13 cellular contexts compared by ENCODE assay signal in the genomic region with DNA sequence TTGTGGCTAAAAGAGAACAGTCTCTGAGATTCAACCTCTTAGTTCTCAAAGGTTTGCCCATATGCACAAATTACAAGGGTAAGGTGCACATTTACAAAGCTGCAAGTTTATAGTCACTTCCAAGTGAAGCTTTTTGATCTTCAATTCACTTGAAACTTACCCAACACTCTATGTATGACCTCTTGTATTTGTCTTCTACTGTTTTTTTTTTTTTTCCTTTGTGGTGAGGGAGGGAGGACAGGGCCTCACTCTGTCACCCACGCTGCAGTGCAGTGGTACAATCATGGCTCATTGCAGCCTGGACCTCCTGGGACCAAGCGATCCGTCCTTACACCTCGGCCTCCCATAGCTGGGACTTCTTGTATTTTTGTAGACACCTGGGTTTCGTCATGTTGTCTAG. TPM values are rescaled to one million over a fixed set of nuclear protein-coding genes. Genes with fewer than 3 reads are reported as not detected.
DNase-seq lines count a peak whose midpoint lies in the region; ATAC-seq and TF ChIP-seq lines count a peak whose summit lies in the region.
"Had no signal": no experiment of that assay in that cellular context is flagged by ENCODE, and none has a peak within 500 bp of the region (broad histone marks: within the 10 kb centered on the region; RNA-seq: fewer than 3 reads in every experiment).

No MANE protein-coding gene starts in this region.

- no peaks in the 10 kb centered on the region for H3K9me3 Mint-ChIP-seq in CD4-positive, alpha-beta T cell
- H3K9me3 Mint-ChIP-seq: CD4-positive, CD25-positive, alpha-beta regulatory T cell; dendritic cell treated with granulocyte-macrophage colony-stimulating factor and Interleukin-4, amounts not matched to agents 40 ng/mL and 50 ng/mL, for 4 days had no signal

- H4K5ac ChIP-seq in IMR-90 (ENCODE audit: low read depth, low read length), result peak overlapping the region; percentile 36

- H2BK20ac ChIP-seq in IMR-90 (ENCODE audit: low read depth, low read length), result peak overlapping the region; percentile 11

- peak overlapping the region; percentile 66; the same call in 2 of the 3 replicates for H2BK15ac ChIP-seq in IMR-90 (ENCODE audit: low read depth, low read length)

- no peaks in the 10 kb centered on the region for H3K27me3 ChIP-seq in CD4-positive, alpha-beta T cell (ENCODE audit: control insufficient read depth, insufficient read depth, low read length)
- H3K27me3 ChIP-seq in IMR-90 (ENCODE audit: control insufficient read depth, insufficient read depth, low read length), result no peaks in the 10 kb centered on the region
- H3K27me3 ChIP-seq in esophagus squamous epithelium, result no peaks in the 10 kb centered on the region
- H3K27me3 ChIP-seq in gastrocnemius medialis, result no peaks in the 10 kb centered on the region
- H3K27me3 ChIP-seq in upper lobe of left lung, result no peaks in the 10 kb centered on the region

- no peaks in the 10 kb centered on the region for H3K27me3 Mint-ChIP-seq in CD4-positive, alpha-beta T cell
- H3K27me3 Mint-ChIP-seq: CD4-positive, CD25-positive, alpha-beta regulatory T cell had no signal

- dilution Hi-C loops in IMR-90 (cut with HindIII; ENCODE audit: low sequenced_read_pairs, unreplicated experiment), result no loop called here

- intact Hi-C loops in CD4-positive, alpha-beta T cell (cut with DNase I, micrococcal nuclease), result loop anchor here (2.0 to 5.0 kb wide), 7 partner anchors 36 to 886 kb away; a partner anchor contains a TSS
- intact Hi-C loops in IMR-90 (cut with micrococcal nuclease), result loop anchor here (2.0 to 5.0 kb wide), 4 partner anchors 133 to 826 kb away; a partner anchor contains a TSS
- intact Hi-C loops in esophagus squamous epithelium (cut with DNase I), result loop anchor here (10.0 kb wide), 1 partner anchor 449 kb away; no protein-coding TSS in a partner anchor
- intact Hi-C loops in gastrocnemius medialis (cut with DNase I; ENCODE audit: low total_unique reads), result loop anchor here (5.0 to 10.0 kb wide), 4 partner anchors 226 to 899 kb away; a partner anchor contains a TSS

- H3K36me3 ChIP-seq in IMR-90 (ENCODE audit: control insufficient read depth, insufficient read depth, low read length) (no peaks in the 10 kb centered on the region), esophagus squamous epithelium (no peaks in the 10 kb centered on the region), gastrocnemius medialis (no peaks in the 10 kb centered on the region), upper lobe of left lung (no peaks in the 10 kb centered on the region)

- H4K8ac ChIP-seq in IMR-90 (ENCODE audit: low read depth in 2 of 2, low read length in 2 of 2), result peak overlapping the region in 1 of 2 experiments; percentile 54; a peak in 3 of 4 replicates

- peak overlapping the region; percentile 14; the same call in 1 of the 2 replicates for H3K4me2 ChIP-seq in IMR-90 (ENCODE audit: low read depth, low read length)

- H3K79me1 ChIP-seq in IMR-90 (ENCODE audit: low read depth in 1 of 2, low read length in 2 of 2), result peaks cover 0 to 18% of the 10 kb centered on the region in 2 experiments; a peak in 1 of 4 replicates

- peak overlapping the region; percentile 80 for H3K18ac ChIP-seq in IMR-90 (ENCODE audit: low read depth, low read length)

- H4K91ac ChIP-seq in IMR-90 (ENCODE audit: insufficient read depth, low read depth, low read length), result peak overlapping the region; percentile 80

- peak overlapping the region; percentile 99 for H3K4me3 Mint-ChIP-seq in CD4-positive, alpha-beta T cell
- H3K4me3 Mint-ChIP-seq: dendritic cell treated with granulocyte-macrophage colony-stimulating factor and Interleukin-4, amounts not matched to agents 40 ng/mL and 50 ng/mL, for 4 days had no signal

- no peak for ATAC-seq in CD4-positive, alpha-beta T cell (ENCODE audit: poor library complexity)
- ATAC-seq in IMR-90 (ENCODE audit: low read depth) (no peak), gastrocnemius medialis (no peak), GM21576 (IDR thresholded peaks at IDR 0.05; ENCODE audit: unreplicated experiment) (no peak), upper lobe of left lung (ENCODE audit: low FRiP score in 2 of 2) (no peak)

- no peaks in the 10 kb centered on the region for H3K9me3 ChIP-seq in CD4-positive, alpha-beta T cell (ENCODE audit: control insufficient read depth, low read length)
- H3K9me3 ChIP-seq in IMR-90 (ENCODE audit: control insufficient read depth, insufficient read depth, low read length), result no peaks in the 10 kb centered on the region
- no peaks in the 10 kb centered on the region for H3K9me3 ChIP-seq in esophagus squamous epithelium
- H3K9me3 ChIP-seq in gastrocnemius medialis, result no peaks in the 10 kb centered on the region
- H3K9me3 ChIP-seq in upper lobe of left lung, result no peaks in the 10 kb centered on the region

- CTCF ChIA-PET in CD4-positive, alpha-beta T cell (lab: Charles Lee), result interaction anchor here (1.0 to 3.0 kb wide), 2 partner anchors 14 to 280 kb away, joined by 3 to 17 read pairs; no protein-coding TSS in a partner anchor
- CTCF ChIA-PET in IMR-90 (lab: Yijun Ruan, JAX), result interaction anchor here (0.6 kb wide), 2 partner anchors 306 to 513 kb away, joined by 3 to 4 read pairs; no protein-coding TSS in a partner anchor

- peak overlapping the region; percentile 36; the same call in 1 of the 2 replicates for H3K9ac ChIP-seq in IMR-90 (ENCODE audit: low read depth, low read length)

- in situ Hi-C loops in IMR-90 (cut with MboI; ENCODE audit: low sequenced_read_pairs), result no loop called here
- in situ Hi-C loops in gastrocnemius medialis (cut with MboI; ENCODE audit: low sequenced_read_pairs in 4 of 4), result loop anchor here in 1 of 4 donors (25.0 kb wide), 1 partner anchor 106 kb away; no protein-coding TSS in a partner anchor

- H3K14ac ChIP-seq in IMR-90 (replicated peaks; ENCODE audit: low read depth, low read length), result peak overlapping the region; percentile 14; the same call in 1 of the 2 replicates

- no peak overlapping the region for H3K27ac ChIP-seq in CD4-positive, alpha-beta T cell (ENCODE audit: low read depth, low read length)
- H3K27ac ChIP-seq in IMR-90 (ENCODE audit: insufficient read depth, low read length) (peak overlapping the region; percentile 98), esophagus squamous epithelium (peak overlapping the region; percentile 21 to 100 (median 98)), gastrocnemius medialis (peak overlapping the region; percentile 95 to 100 (median 100)), upper lobe of left lung (peak overlapping the region in 2 of 4 donors; percentile 95 to 100)

- H3K4ac ChIP-seq in IMR-90 (ENCODE audit: low read depth, low read length), result peak overlapping the region; percentile 76

- no peak for DNase-seq in CD4-positive, alpha-beta T cell
- DNase-seq in IMR-90 (no peak), esophagus squamous epithelium (lab: John Stamatoyannopoulos, UW) (no peak), gastrocnemius medialis (no peak), glomerular visceral epithelial cell (ENCODE audit: extremely low spot score) (no peak), upper lobe of left lung (no peak)
- DNase-seq: activated CD4-positive, alpha-beta T cell treated with anti-CD3 and anti-CD28 coated beads for 1 hour; activated T-cell treated with anti-CD3 and anti-CD28 coated beads for 4 hours; CD4-positive, CD25-positive, alpha-beta regulatory T cell; NCI-H1105; NCI-H446 had no signal

- peak overlapping the region; percentile 69 for H2BK120ac ChIP-seq in IMR-90 (ENCODE audit: low read depth, low read length)

- H3K36me3 Mint-ChIP-seq in CD4-positive, alpha-beta T cell (ENCODE audit: low read depth), result peaks cover 17% of the 10 kb centered on the region
- H3K36me3 Mint-ChIP-seq: CD4-positive, CD25-positive, alpha-beta regulatory T cell had no signal

- peaks cover 6% of the 10 kb centered on the region for H4K20me1 ChIP-seq in IMR-90 (ENCODE audit: insufficient read depth, low read length)

- no peak for TF ChIP-seq EP300 in upper lobe of left lung (IDR thresholded peaks at IDR 0.05)

- TF ChIP-seq POLR2A in IMR-90 (IDR thresholded peaks at IDR 0.05; ENCODE audit: low read depth, low read length), result no peak
- no peak for TF ChIP-seq POLR2A in esophagus squamous epithelium (IDR thresholded peaks at IDR 0.05)
- peak in 1 of 2 donors; percentile 1 for TF ChIP-seq POLR2A in gastrocnemius medialis (IDR thresholded peaks at IDR 0.05)
- TF ChIP-seq POLR2A in upper lobe of left lung (IDR thresholded peaks at IDR 0.05), result no peak

- H3K27ac Mint-ChIP-seq in CD4-positive, alpha-beta T cell, result peak overlapping the region; percentile 100
- H3K27ac Mint-ChIP-seq: dendritic cell treated with granulocyte-macrophage colony-stimulating factor and Interleukin-4, amounts not matched to agents 40 ng/mL and 50 ng/mL, for 4 days had no signal

- no peak for TF ChIP-seq CTCF in CD4-positive, alpha-beta T cell (IDR thresholded peaks at IDR 0.05)
- TF ChIP-seq CTCF in IMR-90 (conservative IDR thresholded peaks at IDR 0.05; ENCODE audit: low read depth, low read length) (no peak), esophagus squamous epithelium (IDR thresholded peaks at IDR 0.05) (no peak), gastrocnemius medialis (IDR thresholded peaks at IDR 0.05 in 4 of 5, conservative IDR thresholded peaks at IDR 0.05 in 1 of 5) (no peak), upper lobe of left lung (IDR thresholded peaks at IDR 0.05) (no peak)

- H3K4me3 ChIP-seq in IMR-90 (ENCODE audit: insufficient read depth, low read depth, low read length) (no peak overlapping the region), esophagus squamous epithelium (no peak overlapping the region), gastrocnemius medialis (peak overlapping the region in 1 of 4 donors; percentile 4), upper lobe of left lung (no peak overlapping the region)

- H2AK9ac ChIP-seq in IMR-90 (replicated peaks; ENCODE audit: low read depth, low read length, poor library complexity), result peak overlapping the region; percentile 0

- BruUV-seq in IMR-90 (replicated peaks; lab: Mats Ljungman, UMichigan), result no TSS peak

- H2AFZ ChIP-seq in IMR-90 (replicated peaks; ENCODE audit: low read length, poor library complexity), result no peak overlapping the region

- H3K4me1 ChIP-seq in IMR-90 (ENCODE audit: control insufficient read depth, insufficient read depth, low read length) (peaks cover 12% of the 10 kb centered on the region), esophagus squamous epithelium (peaks cover 15 to 31% (median 16%) of the 10 kb centered on the region in 3 donors), gastrocnemius medialis (peaks cover 29% of the 10 kb centered on the region in 2 donors), upper lobe of left lung (peaks cover 10 to 24% (median 14%) of the 10 kb centered on the region in 4 donors)

- peak overlapping the region; percentile 32 for H3K23ac ChIP-seq in IMR-90 (ENCODE audit: low read depth, low read length)

- H3K4me1 Mint-ChIP-seq in CD4-positive, alpha-beta T cell (ENCODE audit: low read depth), result peaks cover 3% of the 10 kb centered on the region

- no peak overlapping the region; the same call in 1 of the 2 replicates for H3K56ac ChIP-seq in IMR-90 (ENCODE audit: extremely low read depth, insufficient read depth, low read length)

- peaks cover 9% of the 10 kb centered on the region for H3K9me1 ChIP-seq in IMR-90 (ENCODE audit: insufficient read depth, low read length)

- TF ChIP-seq RAD21 in IMR-90 (IDR thresholded peaks at IDR 0.05; ENCODE audit: low read length), result no peak

- H2BK5ac ChIP-seq in IMR-90 (ENCODE audit: low read depth, low read length, poor library complexity, severe bottlenecking), result peak overlapping the region; percentile 83

- WGBS in IMR-90 (ENCODE audit: extremely low coverage in 2 of 2, insufficient read length in 1 of 2), 2 experiments, result 94% methylated on average over 3 of the region's 5 CpGs; no CpG with 5 or more reads in 1 of the 2 experiments
- WGBS in esophagus squamous epithelium, 2 donors, result 93 to 94% methylated on average over 5 of the region's 5 CpGs
- WGBS in upper lobe of left lung, 2 donors, result 89 to 91% methylated on average over 5 of the region's 5 CpGs

- H2AK5ac ChIP-seq in IMR-90 (ENCODE audit: low read depth, low read length), result peak overlapping the region; percentile 84; the same call in 1 of the 2 replicates

- POLR2A ChIA-PET in CD4-positive, alpha-beta T cell (lab: Charles Lee), result interaction anchor here (0.5 to 5.5 kb wide), 3 partner anchors 295 to 539 kb away, joined by 3 to 102 read pairs (median 37); a partner anchor contains a TSS
- POLR2A ChIA-PET in IMR-90 (lab: Charles Lee; ENCODE audit: unreplicated experiment), result no interaction called here

RNA-seq across cellular contexts. Expression of a gene that starts 4.5 kb away (rescaled TPM):
- total RNA-seq in CD4-positive, alpha-beta T cell, result 10 to 100 TPM; 24.3 to 25.3 TPM
- total RNA-seq in IMR-90 (2012; rRNA removed), result 35.3 and 38.7 TPM in 2 replicates
- polyA plus RNA-seq in IMR-90 (2012; rRNA removed), result 17.5 and 19.1 TPM in 2 replicates
- polyA plus RNA-seq in IMR-90 (2012; cell fraction: cytosol; rRNA removed), result 12.9 and 22.4 TPM in 2 replicates
- 13.2 and 15.6 TPM in 2 replicates for polyA plus RNA-seq in IMR-90 (2012; cell fraction: nucleus; rRNA removed; ENCODE audit: low replicate concordance)
- total RNA-seq in esophagus squamous epithelium, result 10 to 100 TPM; 30.3 to 80.7 (median 34.3) TPM
- total RNA-seq in gastrocnemius medialis, result 100 to 1,000 TPM; 111 to 293 (median 183) TPM
- total RNA-seq in upper lobe of left lung, result 100 to 1,000 TPM in 1 of 6 donors, 10 to 100 TPM in 5; 52.6 to 101 (median 71.9) TPM
